In genomic region chr10:122132882-122133634, GRCh38 we compare ENCODE assay signal across 20 cellular contexts.
DNase-seq lines count a peak whose midpoint lies in the region; ATAC-seq, FAIRE-seq and TF ChIP-seq lines count a peak whose summit lies in the region.
"Had no signal": no experiment of that assay in that cellular context is flagged by ENCODE, and none has a peak within 500 bp of the region (broad histone marks: within the 10 kb centered on the region; RNA-seq: fewer than 3 reads in every experiment).

No MANE protein-coding gene starts in this region.

- no peak overlapping the region for H4K91ac ChIP-seq in IMR-90 (ENCODE audit: insufficient read depth, low read depth, low read length)

- no peak overlapping the region for H3K4me3 Mint-ChIP-seq in brain
- H3K4me3 Mint-ChIP-seq: activated CD8-positive, alpha-beta T cell treated with anti-CD3 and anti-CD28 coated beads, Interleukin-2, amount 10 ng/mL, durations not matched to agents 7 days and 5 days had no signal

- H2AK5ac ChIP-seq in IMR-90 (ENCODE audit: low read depth, low read length), result no peak overlapping the region

- FAIRE-seq in kidney (lab: Jason Lieb, UNC), result no peak
- FAIRE-seq: D721Med, G401.6 had no signal

- in situ Hi-C loops in IMR-90 (cut with MboI; ENCODE audit: low sequenced_read_pairs), result loop anchor here (25.0 kb wide), 1 partner anchor 1029 kb away; the partner anchor contains the start of gene BUB3
- in situ Hi-C loops in gastrocnemius medialis (cut with MboI; ENCODE audit: low sequenced_read_pairs in 4 of 4), result no loop called here

- no peaks in the 10 kb centered on the region for H3K27me3 ChIP-seq in IMR-90 (ENCODE audit: control insufficient read depth, insufficient read depth, low read length)
- no peaks in the 10 kb centered on the region for H3K27me3 ChIP-seq in gastrocnemius medialis
- no peaks in the 10 kb centered on the region for H3K27me3 ChIP-seq in uterus
- H3K27me3 ChIP-seq: suprapubic skin had no signal

- peaks cover 10% of the 10 kb centered on the region for H3K9me1 ChIP-seq in IMR-90 (ENCODE audit: insufficient read depth, low read length)

- no peak overlapping the region for H3K14ac ChIP-seq in IMR-90 (replicated peaks; ENCODE audit: low read depth, low read length)

- no peak overlapping the region for H2BK5ac ChIP-seq in IMR-90 (ENCODE audit: low read depth, low read length, poor library complexity, severe bottlenecking)

- dilution Hi-C loops in IMR-90 (cut with HindIII; ENCODE audit: low sequenced_read_pairs, unreplicated experiment), result no loop called here

- H3K4me2 ChIP-seq in IMR-90 (ENCODE audit: low read depth, low read length), result no peak overlapping the region

- H3K9me3 ChIP-seq in IMR-90 (ENCODE audit: control insufficient read depth, insufficient read depth, low read length), result no peaks in the 10 kb centered on the region
- H3K9me3 ChIP-seq in kidney (ENCODE audit: control insufficient read depth in 1 of 2, low read length in 2 of 2), result no peaks in the 10 kb centered on the region
- no peaks in the 10 kb centered on the region for H3K9me3 ChIP-seq in gastrocnemius medialis
- H3K9me3 ChIP-seq in uterus, result no peaks in the 10 kb centered on the region
- H3K9me3 ChIP-seq: suprapubic skin had no signal

- no peak overlapping the region for H2AFZ ChIP-seq in IMR-90 (replicated peaks; ENCODE audit: low read length, poor library complexity)

- POLR2A ChIA-PET in IMR-90 (lab: Charles Lee; ENCODE audit: unreplicated experiment), result no interaction called here

- no TSS peak for BruUV-seq in IMR-90 (replicated peaks; lab: Mats Ljungman, UMichigan)

- WGBS in IMR-90 (ENCODE audit: extremely low coverage in 2 of 2, insufficient read length in 1 of 2), 2 experiments, result 70% methylated on average over 3 of the region's 12 CpGs; no CpG with 5 or more reads in 1 of the 2 experiments

- peak; percentile 37; the same call in 1 of the 2 replicates for ATAC-seq in IMR-90 (ENCODE audit: low read depth)
- no peak for ATAC-seq in gastrocnemius medialis
- ATAC-seq: activated CD8-positive, alpha-beta T cell treated with anti-CD3 and anti-CD28 coated beads, Interleukin-2, amount 10 ng/mL, durations not matched to agents 7 days and 5 days; activated naive CD4-positive, alpha-beta T cell treated with anti-CD3 and anti-CD28 coated beads, Interleukin-2, amount 50 U/mL, for 72 hours; esophagus mucosa had no signal

- H3K27ac ChIP-seq in IMR-90 (ENCODE audit: insufficient read depth, low read length), result no peak overlapping the region
- peak overlapping the region in 1 of 2 donors; percentile 20 for H3K27ac ChIP-seq in kidney (ENCODE audit: low read depth in 2 of 2, low read length in 2 of 2)
- H3K27ac ChIP-seq in gastrocnemius medialis, result peak overlapping the region; percentile 84 to 96 (median 89)
- H3K27ac ChIP-seq in uterus, result no peak overlapping the region
- H3K27ac ChIP-seq: dorsolateral prefrontal cortex, suprapubic skin had no signal

- H3K9ac ChIP-seq in IMR-90 (ENCODE audit: low read depth, low read length) (no peak overlapping the region), kidney (ENCODE audit: low read length in 2 of 2) (no peak overlapping the region)

- no peak overlapping the region for H2BK15ac ChIP-seq in IMR-90 (ENCODE audit: low read depth, low read length)

- H3K4me1 ChIP-seq in IMR-90 (ENCODE audit: control insufficient read depth, insufficient read depth, low read length) (peaks cover 5% of the 10 kb centered on the region), kidney (ENCODE audit: control insufficient read depth in 1 of 2, insufficient read depth in 1 of 2, low read depth in 1 of 2, low read length in 2 of 2) (no peaks in the 10 kb centered on the region), gastrocnemius medialis (peaks cover 31 to 35% of the 10 kb centered on the region in 2 donors), uterus (no peaks in the 10 kb centered on the region)

- H3K9me3 Mint-ChIP-seq in brain, result no peaks in the 10 kb centered on the region
- H3K9me3 Mint-ChIP-seq: activated naive CD4-positive, alpha-beta T cell treated with anti-CD3 and anti-CD28 coated beads, Interleukin-2, amount 50 U/mL, for 72 hours had no signal

- H2AK9ac ChIP-seq in IMR-90 (replicated peaks; ENCODE audit: low read depth, low read length, poor library complexity), result no peak overlapping the region

- H4K20me1 ChIP-seq in IMR-90 (ENCODE audit: insufficient read depth, low read length), result peaks cover 7% of the 10 kb centered on the region; the same call in 1 of the 2 replicates

- H3K4me3 ChIP-seq in IMR-90 (ENCODE audit: insufficient read depth, low read depth, low read length) (no peak overlapping the region), kidney (ENCODE audit: low read length in 2 of 2) (no peak overlapping the region), gastrocnemius medialis (no peak overlapping the region), uterus (no peak overlapping the region)
- H3K4me3 ChIP-seq: dorsolateral prefrontal cortex, skin epidermis, suprapubic skin had no signal

- no peak overlapping the region for H2BK20ac ChIP-seq in IMR-90 (ENCODE audit: low read depth, low read length)

- no peak for TF ChIP-seq POLR2A in IMR-90 (IDR thresholded peaks at IDR 0.05; ENCODE audit: low read depth, low read length)
- TF ChIP-seq POLR2A in gastrocnemius medialis (IDR thresholded peaks at IDR 0.05), result no peak
- TF ChIP-seq POLR2A in uterus (IDR thresholded peaks at IDR 0.05), result no peak

- H3K56ac ChIP-seq in IMR-90 (ENCODE audit: extremely low read depth, insufficient read depth, low read length), result no peak overlapping the region

- DNase-seq in IMR-90, result no peak
- DNase-seq in kidney, result peak; percentile 18
- DNase-seq in gastrocnemius medialis, result no peak
- no peak for DNase-seq in stimulated activated CD8-positive, alpha-beta memory T cell treated with anti-CD3 and anti-CD28 coated beads, Interleukin-4, amount 100 ng/mL, for 48 hours
- no peak for DNase-seq in OCI-M1 (lab: John Stamatoyannopoulos, UW)
- no peak for DNase-seq in uterus
- DNase-seq: activated CD8-positive, alpha-beta T cell treated with anti-CD3 and anti-CD28 coated beads, Interleukin-2, amount 10 ng/mL, durations not matched to agents 7 days and 5 days; activated T-cell treated with anti-CD3 and anti-CD28 coated beads, Interleukin-2, amount 50 U/mL, for 48 hours; dorsolateral prefrontal cortex; NCI-H1417 treated with DMSO at 0.1 percent for 48 hours; nucleus accumbens; SHP77; stimulated activated CD4-positive, alpha-beta T cell treated with anti-CD3 and anti-CD28 coated beads, Interleukin-4, amount 100 ng/mL, for 1 hour had no signal

- H4K8ac ChIP-seq in IMR-90 (ENCODE audit: low read depth in 2 of 2, low read length in 2 of 2), result no peak overlapping the region

- peaks cover 15 to 59% of the 10 kb centered on the region in 2 experiments for H3K79me1 ChIP-seq in IMR-90 (ENCODE audit: low read depth in 1 of 2, low read length in 2 of 2)

- no peak overlapping the region for H3K4ac ChIP-seq in IMR-90 (ENCODE audit: low read depth, low read length)

- H3K18ac ChIP-seq in IMR-90 (ENCODE audit: low read depth, low read length), result no peak overlapping the region

- H3K36me3 ChIP-seq in IMR-90 (ENCODE audit: control insufficient read depth, insufficient read depth, low read length), result peaks cover 4% of the 10 kb centered on the region; the same call in 1 of the 2 replicates
- peaks cover 0 to 2% of the 10 kb centered on the region in 2 donors for H3K36me3 ChIP-seq in kidney (ENCODE audit: control insufficient read depth in 1 of 2, insufficient read depth in 2 of 2, low read length in 2 of 2)
- H3K36me3 ChIP-seq in gastrocnemius medialis, result peaks cover 0 to 35% of the 10 kb centered on the region in 2 donors
- no peaks in the 10 kb centered on the region for H3K36me3 ChIP-seq in uterus

- TF ChIP-seq CTCF in IMR-90 (conservative IDR thresholded peaks at IDR 0.05; ENCODE audit: low read depth, low read length) (no peak), brain (conservative IDR thresholded peaks at IDR 0.05) (no peak), kidney (IDR thresholded peaks at IDR 0.05; ENCODE audit: borderline replicate concordance, extremely low read depth, insufficient read depth) (no peak), gastrocnemius medialis (IDR thresholded peaks at IDR 0.05 in 4 of 5, conservative IDR thresholded peaks at IDR 0.05 in 1 of 5) (no peak), uterus (IDR thresholded peaks at IDR 0.05) (no peak)

- intact Hi-C loops in IMR-90 (cut with micrococcal nuclease), result no loop called here
- intact Hi-C loops in kidney (cut with DNase I), result no loop called here
- intact Hi-C loops in gastrocnemius medialis (cut with DNase I; ENCODE audit: low total_unique reads), result no loop called here
- intact Hi-C loops in uterus (cut with DNase I; ENCODE audit: low total_unique reads), result no loop called here

- H3K4me1 Mint-ChIP-seq in brain, result peaks cover 14% of the 10 kb centered on the region

- no peak overlapping the region; the same call in 1 of the 2 replicates for H3K23ac ChIP-seq in IMR-90 (ENCODE audit: low read depth, low read length)

- no peak for TF ChIP-seq RAD21 in IMR-90 (IDR thresholded peaks at IDR 0.05; ENCODE audit: low read length)

- H2BK120ac ChIP-seq in IMR-90 (ENCODE audit: low read depth, low read length), result no peak overlapping the region

- peaks cover 4% of the 10 kb centered on the region for H3K27me3 Mint-ChIP-seq in brain

- H3K27ac Mint-ChIP-seq in brain, result peak overlapping the region in 3 of 5 experiments; percentile 3 to 48 (median 17)
- H3K27ac Mint-ChIP-seq: activated CD8-positive, alpha-beta T cell treated with anti-CD3 and anti-CD28 coated beads, Interleukin-2, amount 10 ng/mL, durations not matched to agents 7 days and 5 days; activated naive CD4-positive, alpha-beta T cell treated with anti-CD3 and anti-CD28 coated beads, Interleukin-2, amount 50 U/mL, for 72 hours had no signal

- H3K36me3 Mint-ChIP-seq in brain, result peaks cover 10% of the 10 kb centered on the region
- H3K36me3 Mint-ChIP-seq: activated naive CD4-positive, alpha-beta T cell treated with anti-CD3 and anti-CD28 coated beads, Interleukin-2, amount 50 U/mL, for 72 hours had no signal

- CTCF ChIA-PET in IMR-90 (lab: Yijun Ruan, JAX), result no interaction called here

- H4K5ac ChIP-seq in IMR-90 (ENCODE audit: low read depth, low read length), result no peak overlapping the region

TF ChIP-seq in IMR-90, 13 proteins besides CTCF, POLR2A, EP300 and RAD21 (continues in another document):
- TF ChIP-seq RCOR1 (IDR thresholded peaks at IDR 0.05; ENCODE audit: insufficient replicate concordance, low read length) (no peak), SMC3 (IDR thresholded peaks at IDR 0.05; ENCODE audit: low read depth, low read length) (no peak), FOS (IDR thresholded peaks at IDR 0.05; ENCODE audit: low read depth, low read length) (no peak), CHD1 (IDR thresholded peaks at IDR 0.05; ENCODE audit: low read depth, low read length) (no peak), USF2 (IDR thresholded peaks at IDR 0.05; ENCODE audit: low read depth, low read length) (no peak), RFX5 (IDR thresholded peaks at IDR 0.05; ENCODE audit: low read depth, low read length) (no peak)

Comparison
In these comparisons a context has a peak if more than half of its experiments do, and no peak if none do; other contexts are left out.
1. H3K27ac ChIP-seq: peak in gastrocnemius medialis (4 of 4); none in IMR-90 (single experiment) and uterus (0 of 2).